In the genomic region with DNA sequence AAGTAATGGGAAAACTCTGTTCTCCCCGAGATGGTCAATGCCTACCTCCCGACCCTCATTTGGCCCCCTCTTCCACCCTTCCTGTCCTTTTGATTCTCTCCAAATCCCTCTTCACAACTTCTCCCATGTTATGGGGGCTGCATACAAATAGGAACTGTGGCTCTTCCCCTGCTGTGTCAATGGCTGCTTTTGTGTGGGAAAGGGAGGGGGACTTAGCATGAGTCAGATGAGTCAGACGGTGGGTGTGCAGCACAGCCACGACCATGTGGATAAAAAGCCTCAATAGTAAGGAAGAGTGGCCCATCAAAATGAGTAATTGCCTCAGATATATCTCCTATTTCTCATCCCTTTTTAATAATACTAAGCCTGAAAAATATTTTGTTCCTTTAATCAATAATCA, we compare ENCODE assay signal across 27 cellular contexts. TPM values are rescaled to one million over a fixed set of nuclear protein-coding genes. Genes with fewer than 3 reads are reported as not detected.
DNase-seq lines count a peak whose midpoint lies in the region; TF ChIP-seq lines count a peak whose summit lies in the region.
"Had no signal": no experiment of that assay in that cellular context is flagged by ENCODE, and none has a peak within 500 bp of the region (broad histone marks: within the 10 kb centered on the region; RNA-seq: fewer than 3 reads in every experiment).

No MANE protein-coding gene starts in this region.

- H3K36me3 ChIP-seq in mesenchymal stem cell (ENCODE audit: control insufficient read depth in 1 of 2, insufficient read depth in 2 of 2, low read depth in 1 of 2, low read length in 2 of 2) (no peaks in the 10 kb centered on the region), GM23248 (ENCODE audit: low read depth) (no peaks in the 10 kb centered on the region), ascending aorta (no peaks in the 10 kb centered on the region)
- H3K36me3 ChIP-seq: tibial nerve had no signal

- TF ChIP-seq CTCF in astrocyte of the cerebellum (IDR thresholded peaks at IDR 0.05; ENCODE audit: low read depth, low read length, missing control alignments) (no peak), ascending aorta (IDR thresholded peaks at IDR 0.05) (no peak)

- no peak overlapping the region for H3K14ac ChIP-seq in mesenchymal stem cell (ENCODE audit: low read length in 2 of 2)

- H3K9ac ChIP-seq in mesenchymal stem cell (ENCODE audit: low read length): no peak overlapping the region
- no peak overlapping the region for H3K9ac ChIP-seq in GM23248

- no peak overlapping the region for H2BK120ac ChIP-seq in mesenchymal stem cell (ENCODE audit: low read depth, low read length)

- no peak overlapping the region for H2BK15ac ChIP-seq in mesenchymal stem cell (ENCODE audit: low read depth, poor library complexity, severe bottlenecking)

- intact Hi-C loops in ascending aorta (cut with DNase I): no loop called here

- H2BK12ac ChIP-seq in mesenchymal stem cell (ENCODE audit: low read length in 2 of 2): no peak overlapping the region

- peak overlapping the region in 1 of 2 experiments; percentile 72 for H3K23ac ChIP-seq in mesenchymal stem cell (ENCODE audit: low read length in 2 of 2)

- 77% methylated on average over 2 of the region's 4 CpGs for WGBS in mesenchymal stem cell
- 6 to 17% methylated on average over 4 of the region's 4 CpGs for WGBS in GM23248 (ENCODE audit: low coverage in 1 of 2, low lambda C conversion rate in 2 of 2, missing lambda C conversion rate in 2 of 2), 2 experiments

- H4K20me1 ChIP-seq in GM23248 (ENCODE audit: insufficient read depth): no peaks in the 10 kb centered on the region

- no peaks in the 10 kb centered on the region for H3K79me1 ChIP-seq in mesenchymal stem cell (replicated peaks; ENCODE audit: low read length, poor library complexity, severe bottlenecking)

- H3K4ac ChIP-seq in mesenchymal stem cell (ENCODE audit: low read depth in 1 of 2, low read length in 2 of 2): no peak overlapping the region

- no peak overlapping the region for H3K18ac ChIP-seq in mesenchymal stem cell (ENCODE audit: low read depth in 1 of 2, low read length in 2 of 2)

- H2AK5ac ChIP-seq in mesenchymal stem cell (ENCODE audit: low read length, severe bottlenecking): no peak overlapping the region

- H3K9me3 ChIP-seq in mesenchymal stem cell (ENCODE audit: control insufficient read depth, low read length) (no peaks in the 10 kb centered on the region), GM23248 (ENCODE audit: low read depth) (no peaks in the 10 kb centered on the region), ascending aorta (no peaks in the 10 kb centered on the region)
- H3K9me3 ChIP-seq: tibial nerve had no signal

- in situ Hi-C loops in astrocyte of the cerebellum (cut with HindIII; ENCODE audit: low sequenced_read_pairs) (no loop called here), GM23248 (cut with MboI) (no loop called here)

- H3F3A ChIP-seq in GM23248 (ENCODE audit: insufficient read depth): no peaks in the 10 kb centered on the region

- H3K4me3 ChIP-seq in astrocyte of the cerebellum (ENCODE audit: low read depth, low read length) (no peak overlapping the region), mesenchymal stem cell (ENCODE audit: insufficient read depth in 1 of 2, low read depth in 1 of 2, low read length in 2 of 2) (no peak overlapping the region), GM23248 (no peak overlapping the region), ascending aorta (no peak overlapping the region)
- H3K4me3 ChIP-seq: tibial nerve had no signal

- no peak overlapping the region for H2BK5ac ChIP-seq in mesenchymal stem cell (ENCODE audit: low read depth, low read length, poor library complexity, severe bottlenecking)

- H3K79me2 ChIP-seq in GM23248 (ENCODE audit: insufficient read depth): no peaks in the 10 kb centered on the region

- H3K4me1 ChIP-seq in mesenchymal stem cell (ENCODE audit: control insufficient read depth, insufficient read depth, low read depth, low read length): no peaks in the 10 kb centered on the region
- no peaks in the 10 kb centered on the region for H3K4me1 ChIP-seq in GM23248 (ENCODE audit: insufficient read depth)
- no peaks in the 10 kb centered on the region for H3K4me1 ChIP-seq in ascending aorta
- H3K4me1 ChIP-seq: tibial nerve had no signal

- H3K9me2 ChIP-seq in GM23248 (ENCODE audit: insufficient read depth): no peaks in the 10 kb centered on the region

- no peak overlapping the region for H4K91ac ChIP-seq in mesenchymal stem cell (ENCODE audit: low read length)

- no peak overlapping the region for H4K8ac ChIP-seq in mesenchymal stem cell (ENCODE audit: low read length)

- H3K4me2 ChIP-seq in mesenchymal stem cell (ENCODE audit: low read length, poor library complexity, severe bottlenecking) (no peak overlapping the region), GM23248 (ENCODE audit: unreplicated experiment) (no peak overlapping the region)

- DNase-seq in NCI-H146 (lab: John Stamatoyannopoulos, UW): peak; percentile 6
- DNase-seq in NCI-H146 treated with DMSO at 0.1 percent for 48 hours (lab: John Stamatoyannopoulos, UW; ENCODE audit: unreplicated experiment): no peak
- peak; percentile 19 for DNase-seq in astrocyte of the cerebellum (ENCODE audit: low read depth)
- DNase-seq in mesenchymal stem cell: no peak
- no peak for DNase-seq in mesenteric fat pad (ENCODE audit: low spot score)
- DNase-seq in GM23248: no peak
- DNase-seq in T-helper 9 cell: no peak
- DNase-seq in ascending aorta (ENCODE audit: low spot score in 2 of 2): no peak
- DNase-seq: activated CD4-positive, alpha-beta T cell treated with anti-CD3 and anti-CD28 coated beads, Interleukin-2, amount 50 U/mL, for 48 hours; activated gamma-delta T cell; foreskin fibroblast; naive thymus-derived CD4-positive, alpha-beta T cell; NCI-H1105 treated with DMSO at 0.1 percent for 48 hours; NCI-H526 treated with DMSO at 0.1 percent for 48 hours; OCI-M1; SIG-M5; stimulated activated naive CD8-positive, alpha-beta T cell treated with anti-CD3 and anti-CD28 coated beads, Interleukin-15, Interleukin-2, amounts not matched to agents 100 U/mL and 50 U/mL, for 24 hours; T-helper 2 cell had no signal

- H2AFZ ChIP-seq in mesenchymal stem cell (ENCODE audit: low read depth, low read length) (peak overlapping the region; percentile 61), GM23248 (no peak overlapping the region)

- H3K27me3 ChIP-seq in mesenchymal stem cell (ENCODE audit: control insufficient read depth in 1 of 2, insufficient read depth in 1 of 2, low read length in 2 of 2) (no peaks in the 10 kb centered on the region), GM23248 (replicated peaks; ENCODE audit: insufficient read depth) (no peaks in the 10 kb centered on the region), ascending aorta (no peaks in the 10 kb centered on the region)
- H3K27me3 ChIP-seq: tibial nerve had no signal

- no peak overlapping the region for H3K27ac ChIP-seq in mesenchymal stem cell (ENCODE audit: low read length, poor library complexity, severe bottlenecking)
- no peak overlapping the region for H3K27ac ChIP-seq in GM23248
- no peak overlapping the region for H3K27ac ChIP-seq in ascending aorta
- H3K27ac ChIP-seq: 22Rv1, tibial nerve had no signal

RNA-seq across cellular contexts. Expression of gene SPATA16, which starts 31.9 kb away (rescaled TPM):
- not detected for polyA plus RNA-seq in mesenchymal stem cell (2013, experiment 1 of 2)
- not detected for polyA plus RNA-seq in mesenchymal stem cell (2013, experiment 2 of 2)
- total RNA-seq in mesenteric fat pad (not detected), ascending aorta (not detected)
- not detected in 2 replicates for total RNA-seq in GM23248 (2014; rRNA removed; shearing (Covaris generic))
- polyA plus RNA-seq in GM23248 (2016; fragmentation: Nextera tagmentation; extraction: Ambion mirVana): not detected in 2 replicates
- total RNA-seq: cardiac septum; dermis microvascular lymphatic vessel endothelial cell; G401; kidney epithelial cell; lung microvascular endothelial cell; naive thymus-derived CD4-positive, alpha-beta T cell; tibial nerve had no signal
- polyA plus RNA-seq: adipose tissue; BJ; naive thymus-derived CD4-positive, alpha-beta T cell had no signal

Comparison
In these comparisons a context has a peak if more than half of its experiments do, and no peak if none do; other contexts are left out.
1. DNase-seq: peak in NCI-H146 (single experiment) and astrocyte of the cerebellum (single experiment); none in NCI-H146 treated with DMSO at 0.1 percent for 48 hours (single experiment), mesenchymal stem cell (single experiment), mesenteric fat pad (single experiment), GM23248 (single experiment), T-helper 9 cell (single experiment) and ascending aorta (0 of 2).